ENCODE assay signal across 25 cellular contexts in genomic region chr15:97706059-97706458, GRCh38.
"Had no signal": no experiment of that assay in that cellular context is flagged by ENCODE, and none has a peak within 500 bp of the region (broad histone marks: within the 10 kb centered on the region; RNA-seq: fewer than 3 reads in every experiment).

No MANE protein-coding gene starts in this region.

- H3K9me3 ChIP-seq: esophagus squamous epithelium, gastroesophageal sphincter had no signal

- ATAC-seq: activated CD4-positive, CD25-positive, alpha-beta regulatory T cell treated with anti-CD3 and anti-CD28 coated beads, Interleukin-2, amount 50 U/mL, for 24 hours; activated CD8-positive, alpha-beta T cell treated with anti-CD3 and anti-CD28 coated beads for 36 hours; activated T-cell treated with anti-CD3 and anti-CD28 coated beads, Interleukin-2, amount 50 U/mL, for 4 hours; activated T-helper 17 cell treated with anti-CD3 and anti-CD28 coated beads, Interleukin-2, amount 50 U/mL, for 72 hours; gastroesophageal sphincter; T-helper 17 cell had no signal

- H3K4me3 ChIP-seq: esophagus squamous epithelium, gastroesophageal sphincter had no signal

- H3K27ac ChIP-seq: epithelial cell of prostate, esophagus squamous epithelium, gastroesophageal sphincter, WERI-Rb-1 had no signal

- H3K36me3 ChIP-seq: esophagus squamous epithelium, gastroesophageal sphincter, WERI-Rb-1 had no signal

- H3K27me3 ChIP-seq: esophagus squamous epithelium, gastroesophageal sphincter had no signal

- DNase-seq: activated B cell treated with CpG ODN at 0.5 μM for 24 hours; activated CD4-positive, alpha-beta T cell treated with anti-CD3 and anti-CD28 coated beads for 48 hours; activated CD4-positive, alpha-beta T cell treated with anti-CD3 and anti-CD28 coated beads, Interleukin-2, amount 50 U/mL, for 1 hour; activated CD4-positive, alpha-beta T cell treated with anti-CD3 and anti-CD28 coated beads, Interleukin-2, amount 50 U/mL, for 48 hours; activated CD8-positive, alpha-beta memory T cell treated with anti-CD3 and anti-CD28 coated beads for 24 hours; activated CD8-positive, alpha-beta T cell treated with anti-CD3 and anti-CD28 coated beads for 36 hours; activated effector memory CD4-positive, alpha-beta T cell treated with Interleukin-2 at 50 U/mL for 16 hours; activated gamma-delta T cell treated with Interleukin-2 at 50 U/mL for 16 hours; activated naive CD4-positive, alpha-beta T cell treated with anti-CD3 and anti-CD28 coated beads, Interleukin-2, amount 50 U/mL, for 16 hours; activated naive CD4-positive, alpha-beta T cell treated with Interleukin-2 at 50 U/mL for 16 hours; activated T-cell treated with anti-CD3 and anti-CD28 coated beads, Interleukin-2, amount 50 U/mL, for 4 hours; amniotic stem cell; anterior cingulate cortex; caudate nucleus; effector CD8-positive, alpha-beta T cell; esophagus squamous epithelium; foreskin melanocyte; T-helper 1 cell; T-helper 17 cell; T1000; WERI-Rb-1 had no signal

- H3K4me1 ChIP-seq: esophagus squamous epithelium, gastroesophageal sphincter had no signal
